ENCODE assay signal across 8 cellular contexts in the genomic region with DNA sequence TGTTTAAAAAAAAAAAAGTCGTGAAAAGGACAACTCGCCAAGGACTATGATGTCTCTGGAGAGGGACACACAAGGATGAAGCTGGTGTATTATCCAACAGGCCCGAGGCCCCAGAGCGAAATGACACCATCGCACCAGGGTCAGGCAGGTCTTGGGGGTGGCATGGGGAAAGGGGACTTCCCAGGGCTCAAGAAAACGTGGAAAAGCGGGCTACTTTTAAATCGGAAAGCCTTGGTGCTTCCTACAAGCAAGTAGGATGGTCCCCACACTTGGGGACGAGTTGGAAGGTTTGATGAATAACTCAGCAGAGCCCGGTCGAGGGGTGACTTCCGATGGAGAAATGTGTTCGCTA. TPM values are rescaled to one million over a fixed set of nuclear protein-coding genes. Genes with fewer than 3 reads are reported as not detected.
DNase-seq lines count a peak whose midpoint lies in the region; ATAC-seq, FAIRE-seq and TF ChIP-seq lines count a peak whose summit lies in the region.

No MANE protein-coding gene starts in this region.

- no peaks in the 10 kb centered on the region for H4K20me1 ChIP-seq in hepatocyte (ENCODE audit: insufficient read depth, poor library complexity, severe bottlenecking)

- no peaks in the 10 kb centered on the region for H3K27me3 ChIP-seq in hepatocyte
- no peaks in the 10 kb centered on the region for H3K27me3 ChIP-seq in skeletal muscle satellite cell (ENCODE audit: control insufficient read depth, insufficient read depth, low read length)

- TF ChIP-seq POLR2A in H54 (IDR thresholded peaks at IDR 0.05; ENCODE audit: low read depth, low read length), result no peak

- H3K4me3 ChIP-seq in hepatocyte, result peak overlapping the region; percentile 99
- peak overlapping the region; percentile 96 for H3K4me3 ChIP-seq in skeletal muscle satellite cell (ENCODE audit: low read length)

- peak overlapping the region; percentile 86 for H3K27ac ChIP-seq in hepatocyte

- peaks cover 82% of the 10 kb centered on the region for H3K79me2 ChIP-seq in hepatocyte

- H3K4me3 Mint-ChIP-seq in activated T-cell treated with anti-CD3 and anti-CD28 coated beads, Interleukin-2, amount 50 U/mL, for 4 hours, result peak overlapping the region; percentile 93

- no peaks in the 10 kb centered on the region for H3K9me3 ChIP-seq in hepatocyte (ENCODE audit: low read depth)
- no peaks in the 10 kb centered on the region for H3K9me3 ChIP-seq in skeletal muscle satellite cell (replicated peaks; ENCODE audit: low read length)

- DNase-seq in ELR (ENCODE audit: low read depth) (peak; percentile 50), hepatocyte (ENCODE audit: low spot score) (peak; percentile 28), AG08395 (ENCODE audit: low spot score) (no peak), H54 (ENCODE audit: insufficient read length, low spot score) (no peak), NCI-H524 (lab: John Stamatoyannopoulos, UW) (no peak)
- DNase-seq in activated T-cell treated with anti-CD3 and anti-CD28 coated beads, Interleukin-2, amount 50 U/mL, for 4 hours, result no peak

- no peaks in the 10 kb centered on the region for H3K9me3 Mint-ChIP-seq in activated T-cell treated with anti-CD3 and anti-CD28 coated beads, Interleukin-2, amount 50 U/mL, for 4 hours

- H3K4me1 Mint-ChIP-seq in activated T-cell treated with anti-CD3 and anti-CD28 coated beads, Interleukin-2, amount 50 U/mL, for 4 hours (ENCODE audit: low read depth), result peaks cover 65% of the 10 kb centered on the region

- H2AFZ ChIP-seq in hepatocyte, result peak overlapping the region; percentile 99

- H3K27me3 Mint-ChIP-seq in activated T-cell treated with anti-CD3 and anti-CD28 coated beads, Interleukin-2, amount 50 U/mL, for 4 hours (ENCODE audit: low read depth), result no peaks in the 10 kb centered on the region

- peak overlapping the region; percentile 89 for H3K4me2 ChIP-seq in hepatocyte
- peak overlapping the region; percentile 92 for H3K4me2 ChIP-seq in skeletal muscle satellite cell (ENCODE audit: low read length)

- peak; percentile 7 for ATAC-seq in HG02840 (IDR thresholded peaks at IDR 0.05; ENCODE audit: low FRiP score, unreplicated experiment)
- ATAC-seq in activated T-cell treated with anti-CD3 and anti-CD28 coated beads, Interleukin-2, amount 50 U/mL, for 4 hours, result peak in 1 of 2 donors; percentile 13

- no peak for TF ChIP-seq CTCF in hepatocyte (IDR thresholded peaks at IDR 0.05; ENCODE audit: poor library complexity)

- no peaks in the 10 kb centered on the region for H3K9me2 ChIP-seq in hepatocyte (replicated peaks; ENCODE audit: insufficient read depth)

- H3K4me1 ChIP-seq in hepatocyte (ENCODE audit: insufficient read depth), result peaks cover 34% of the 10 kb centered on the region
- peaks cover 22% of the 10 kb centered on the region for H3K4me1 ChIP-seq in skeletal muscle satellite cell (ENCODE audit: control insufficient read depth, insufficient read depth, low read length)

- 7% methylated on average over 13 of the region's 13 CpGs for WGBS in hepatocyte (ENCODE audit: low lambda C conversion rate, missing lambda C conversion rate)

- peak overlapping the region; percentile 91 for H3K9ac ChIP-seq in skeletal muscle satellite cell (ENCODE audit: low read depth, low read length)

- FAIRE-seq in H54 (lab: Jason Lieb, UNC), result no peak

- H3K36me3 ChIP-seq in hepatocyte (replicated peaks; ENCODE audit: insufficient read depth, low read depth) (no peaks in the 10 kb centered on the region), skeletal muscle satellite cell (ENCODE audit: insufficient read depth, low read length) (peaks cover 10% of the 10 kb centered on the region)

- peaks cover 34% of the 10 kb centered on the region for H3K36me3 Mint-ChIP-seq in activated T-cell treated with anti-CD3 and anti-CD28 coated beads, Interleukin-2, amount 50 U/mL, for 4 hours (ENCODE audit: insufficient read depth)

RNA-seq across cellular contexts. Expression of gene GNPAT, which starts 0.5 kb away (rescaled TPM):
- total RNA-seq in activated T-cell treated with anti-CD3 and anti-CD28 coated beads, Interleukin-2, amount 50 U/mL, for 4 hours, result 10 to 100 TPM; 37.1 to 39.8 (median 39.5) TPM
- 63.9 and 71.6 TPM in 2 replicates for total RNA-seq in hepatocyte
- polyA plus RNA-seq in hepatocyte, result 38.2 and 40.8 TPM in 2 replicates
- 37.8 and 41.7 TPM in 2 replicates for total RNA-seq in skeletal muscle satellite cell (2012; rRNA removed)

Comparison
In these comparisons a context has a peak if more than half of its experiments do, and no peak if none do; other contexts are left out.
1. DNase-seq: peak in ELR (single experiment) and hepatocyte (single experiment); none in activated T-cell treated with anti-CD3 and anti-CD28 coated beads, Interleukin-2, amount 50 U/mL, for 4 hours (single experiment), AG08395 (single experiment), H54 (single experiment) and NCI-H524 (0 of 2).